Comparison of ENCODE assay signal across 17 cellular contexts in genomic region chr11:102802341-102802740, GRCh38. TPM values are rescaled to one million over a fixed set of nuclear protein-coding genes. Genes with fewer than 3 reads are reported as not detected.
DNase-seq lines count a peak whose midpoint lies in the region; ATAC-seq, FAIRE-seq and TF ChIP-seq lines count a peak whose summit lies in the region.
"Had no signal": no experiment of that assay in that cellular context is flagged by ENCODE, and none has a peak within 500 bp of the region (broad histone marks: within the 10 kb centered on the region; RNA-seq: fewer than 3 reads in every experiment).

No MANE protein-coding gene starts in this region.

- peak overlapping the region; percentile 21 for H3K9ac ChIP-seq in mesenchymal stem cell (ENCODE audit: low read length)

- H2BK120ac ChIP-seq in mesenchymal stem cell (ENCODE audit: low read depth, low read length), result no peak overlapping the region

- FAIRE-seq in H54 (lab: Jason Lieb, UNC), result no peak

- no peak overlapping the region for H2BK12ac ChIP-seq in mesenchymal stem cell (ENCODE audit: low read length in 2 of 2)

- WGBS in mesenchymal stem cell, result 84% methylated on average over 2 of the region's 2 CpGs

- H3K23ac ChIP-seq in mesenchymal stem cell (ENCODE audit: low read length in 2 of 2), result no peak overlapping the region

- H3K4ac ChIP-seq in mesenchymal stem cell (ENCODE audit: low read depth in 1 of 2, low read length in 2 of 2), result no peak overlapping the region

- ATAC-seq in activated CD4-positive, CD25-positive, alpha-beta regulatory T cell treated with anti-CD3 and anti-CD28 coated beads, Interleukin-2, amount 50 U/mL, for 24 hours, result no peak
- no peak for ATAC-seq in left ventricle myocardium superior
- ATAC-seq: activated T-cell treated with anti-CD3 and anti-CD28 coated beads, Interleukin-2, amount 50 U/mL, for 72 hours had no signal

- no peak overlapping the region for H2BK15ac ChIP-seq in mesenchymal stem cell (ENCODE audit: low read depth, poor library complexity, severe bottlenecking)

- no peaks in the 10 kb centered on the region for H3K36me3 ChIP-seq in mesenchymal stem cell (ENCODE audit: control insufficient read depth in 1 of 2, insufficient read depth in 2 of 2, low read depth in 1 of 2, low read length in 2 of 2)
- H3K36me3 ChIP-seq: suprapubic skin had no signal

- H3K18ac ChIP-seq in mesenchymal stem cell (ENCODE audit: low read depth in 1 of 2, low read length in 2 of 2), result no peak overlapping the region

- peak; percentile 32 to 52 for DNase-seq in AML-193 (lab: John Stamatoyannopoulos, UW)
- peak; percentile 75 for DNase-seq in RPMI7951 (ENCODE audit: low read depth)
- peak; percentile 47 to 84 for DNase-seq in dermis microvascular lymphatic vessel endothelial cell (ENCODE audit: low read depth in 2 of 2)
- peak; percentile 28 for DNase-seq in mesenchymal stem cell
- no peak for DNase-seq in DMS 273 treated with DMSO at 0.1 percent for 48 hours (lab: John Stamatoyannopoulos, UW)
- no peak for DNase-seq in H54 (ENCODE audit: insufficient read length, low spot score)
- DNase-seq in left ventricle myocardium superior, result no peak
- DNase-seq: activated T-cell treated with anti-CD3 and anti-CD28 coated beads, Interleukin-2, amount 50 U/mL, for 72 hours; DND-41; glutamatergic neuron; posterior cingulate gyrus; SHP77 treated with DMSO at 0.1 percent for 48 hours had no signal

- no peak overlapping the region for H3K4me3 ChIP-seq in mesenchymal stem cell (ENCODE audit: insufficient read depth in 1 of 2, low read depth in 1 of 2, low read length in 2 of 2)
- H3K4me3 ChIP-seq: suprapubic skin had no signal

- H2BK5ac ChIP-seq in mesenchymal stem cell (ENCODE audit: low read depth, low read length, poor library complexity, severe bottlenecking), result no peak overlapping the region

- TF ChIP-seq POLR2A in H54 (IDR thresholded peaks at IDR 0.05; ENCODE audit: low read depth, low read length), result no peak

- H3K14ac ChIP-seq in mesenchymal stem cell (ENCODE audit: low read length in 2 of 2), result no peak overlapping the region

- H4K91ac ChIP-seq in mesenchymal stem cell (ENCODE audit: low read length), result no peak overlapping the region

- H3K79me1 ChIP-seq in mesenchymal stem cell (replicated peaks; ENCODE audit: low read length, poor library complexity, severe bottlenecking), result no peaks in the 10 kb centered on the region

- no peak overlapping the region for H3K4me2 ChIP-seq in mesenchymal stem cell (ENCODE audit: low read length, poor library complexity, severe bottlenecking)

- no peak overlapping the region for H2AFZ ChIP-seq in mesenchymal stem cell (ENCODE audit: low read depth, low read length)

- intact Hi-C loops in left ventricle myocardium superior (cut with micrococcal nuclease), result no loop called here

- H3K9me3 ChIP-seq in mesenchymal stem cell (ENCODE audit: control insufficient read depth, low read length), result no peaks in the 10 kb centered on the region
- H3K9me3 ChIP-seq: suprapubic skin had no signal

- no peaks in the 10 kb centered on the region for H3K27me3 ChIP-seq in mesenchymal stem cell (ENCODE audit: control insufficient read depth in 1 of 2, insufficient read depth in 1 of 2, low read length in 2 of 2)
- H3K27me3 ChIP-seq: suprapubic skin had no signal

- H3K4me1 ChIP-seq in mesenchymal stem cell (ENCODE audit: control insufficient read depth, insufficient read depth, low read depth, low read length), result peaks cover 4% of the 10 kb centered on the region
- H3K4me1 ChIP-seq: suprapubic skin had no signal

- no peak overlapping the region for H4K8ac ChIP-seq in mesenchymal stem cell (ENCODE audit: low read length)

- no peak overlapping the region for H3K27ac ChIP-seq in mesenchymal stem cell (ENCODE audit: low read length, poor library complexity, severe bottlenecking)
- H3K27ac ChIP-seq: C4-2B, suprapubic skin had no signal

- no peak overlapping the region for H2AK5ac ChIP-seq in mesenchymal stem cell (ENCODE audit: low read length, severe bottlenecking)

RNA-seq across cellular contexts. Expression of gene MMP1, which starts 4.4 kb away (rescaled TPM):
- total RNA-seq in RPMI7951 (2014; rRNA removed; shearing (Covaris generic)), result 21.2 and 25.4 TPM in 2 replicates
- 16.4 and 425 TPM in 2 replicates for total RNA-seq in dermis microvascular lymphatic vessel endothelial cell
- 183 TPM for polyA plus RNA-seq in mesenchymal stem cell (2013, experiment 1 of 2)
- polyA plus RNA-seq in mesenchymal stem cell (2013, experiment 2 of 2), result 181 TPM
- total RNA-seq in left ventricle myocardium superior, result not detected
- total RNA-seq: activated T-cell treated with anti-CD3 and anti-CD28 coated beads, Interleukin-2, amount 50 U/mL, for 72 hours; HT-29 had no signal

RNA-seq across cellular contexts. Expression of gene MMP10, which starts 21.9 kb away (rescaled TPM):
- total RNA-seq in RPMI7951 (2014; rRNA removed; shearing (Covaris generic)), result 0.20 and 0.24 TPM in 2 replicates
- total RNA-seq in dermis microvascular lymphatic vessel endothelial cell (3.5 and 10.1 TPM in 2 replicates), left ventricle myocardium superior (not detected)
- 0.44 TPM for polyA plus RNA-seq in mesenchymal stem cell (2013, experiment 1 of 2)
- 0.47 TPM for polyA plus RNA-seq in mesenchymal stem cell (2013, experiment 2 of 2)
- total RNA-seq: HT-29, suprapubic skin had no signal

RNA-seq across cellular contexts. Expression of gene MMP3, which starts 41.1 kb away (rescaled TPM):
- total RNA-seq in RPMI7951 (2014; rRNA removed; shearing (Covaris generic)), result 0.39 and 1.3 TPM in 2 replicates
- not detected in 2 replicates for total RNA-seq in dermis microvascular lymphatic vessel endothelial cell
- 2.7 TPM for polyA plus RNA-seq in mesenchymal stem cell (2013, experiment 1 of 2)
- 2.9 TPM for polyA plus RNA-seq in mesenchymal stem cell (2013, experiment 2 of 2)
- total RNA-seq in left ventricle myocardium superior, result not detected
- total RNA-seq: activated T-cell treated with anti-CD3 and anti-CD28 coated beads, Interleukin-2, amount 50 U/mL, for 72 hours; HT-29; kidney epithelial cell had no signal

Comparison
In these comparisons a context has a peak if more than half of its experiments do, and no peak if none do; other contexts are left out.
1. DNase-seq: peak in AML-193 (2 of 2), RPMI7951 (single experiment), dermis microvascular lymphatic vessel endothelial cell (2 of 2) and mesenchymal stem cell (single experiment); none in DMS 273 treated with DMSO at 0.1 percent for 48 hours (single experiment), H54 (single experiment) and left ventricle myocardium superior (single experiment).
2. RNA of gene MMP1, which starts 4.4 kb away (total RNA-seq): 21.2 to 25.4 TPM in RPMI7951 and 16.4 to 425 TPM in dermis microvascular lymphatic vessel endothelial cell; not detected in left ventricle myocardium superior (single experiment); every median in the first group is over 10 times any median in the second.